ENCODE assay signal across 8 cellular contexts in genomic region chr6:35213824-35214756, GRCh38. TPM values are rescaled to one million over a fixed set of nuclear protein-coding genes. Genes with fewer than 3 reads are reported as not detected.
DNase-seq lines count a peak whose midpoint lies in the region; ATAC-seq and TF ChIP-seq lines count a peak whose summit lies in the region.

TSS of gene SCUBE3 (plus strand) at chr6:35213956. CDS start at chr6:35214419, 463 bp downstream.

- H3K4me3 ChIP-seq in A673 (ENCODE audit: low read depth, low read length, poor library complexity, severe bottlenecking): peak within 1 kb of the TSS; percentile 49
- H3K4me3 ChIP-seq in GM12864 (ENCODE audit: low read depth, low read length): peak within 1 kb of the TSS; percentile 24
- peak within 1 kb of the TSS; percentile 40 to 79 (median 60) for H3K4me3 ChIP-seq in dorsolateral prefrontal cortex
- H3K4me3 ChIP-seq in lower leg skin (ENCODE audit: low read depth, poor library complexity, severe bottlenecking): peak within 1 kb of the TSS; percentile 16
- peak within 1 kb of the TSS; percentile 59 to 90 for H3K4me3 ChIP-seq in tibial artery

- TF ChIP-seq CTCF in A673 (conservative IDR thresholded peaks at IDR 0.05; ENCODE audit: low read depth, low read length): no peak
- TF ChIP-seq CTCF in GM12864 (IDR thresholded peaks at IDR 0.05; ENCODE audit: low read depth, low read length, missing control alignments): no peak
- TF ChIP-seq CTCF in dorsolateral prefrontal cortex (IDR thresholded peaks at IDR 0.05 in 54 of 56, conservative IDR thresholded peaks at IDR 0.05 in 2 of 56; ENCODE audit: low read depth in 1 of 56, partially characterized antibody in 56 of 56): no peak
- no peak for TF ChIP-seq CTCF in lower leg skin (IDR thresholded peaks at IDR 0.05)
- no peak for TF ChIP-seq CTCF in tibial artery (IDR thresholded peaks at IDR 0.05)

- POLR2A ChIA-PET in A673 (lab: Charles Lee; ENCODE audit: low non-redundant PET): no interaction called here

- BruUV-seq in A673 (replicated peaks; lab: Mats Ljungman, UMichigan): no TSS peak

- 1% methylated on average over 46 to 65 of the region's 89 CpGs for WGBS in lower leg skin, 2 donors

- H3K27ac ChIP-seq in A673 (ENCODE audit: low read depth, low read length, poor library complexity, severe bottlenecking): no peak within 1 kb of the TSS
- H3K27ac ChIP-seq in dorsolateral prefrontal cortex: peak within 1 kb of the TSS in 3 of 59 donors; percentile 22 to 48 (median 30)
- peak within 1 kb of the TSS; percentile 88 to 89 for H3K27ac ChIP-seq in tibial artery

- H3K9me3 ChIP-seq in A673 (ENCODE audit: low read depth, low read length, poor library complexity, severe bottlenecking) (no peaks in the 10 kb centered on the region), tibial artery (no peaks in the 10 kb centered on the region)

- peak; percentile 59 for DNase-seq in A673 (ENCODE audit: low spot score)
- no peak for DNase-seq in GM12864 (ENCODE audit: low read depth)
- DNase-seq in dorsolateral prefrontal cortex: no peak
- DNase-seq in lower leg skin (ENCODE audit: low spot score in 2 of 2): no peak
- peak in 1 of 2 donors; percentile 36 for DNase-seq in tibial artery
- DNase-seq in effector CD4-positive, alpha-beta T cell: no peak

- TF ChIP-seq POLR2A in lower leg skin (IDR thresholded peaks at IDR 0.05): no peak

- no peak for ATAC-seq in GM18867 (IDR thresholded peaks at IDR 0.05; ENCODE audit: unreplicated experiment)

- intact Hi-C loops in A673 (cut with micrococcal nuclease; ENCODE audit: unreplicated experiment) (no loop called here), dorsolateral prefrontal cortex (cut with DNase I) (no loop called here), lower leg skin (cut with DNase I; ENCODE audit: low total_unique reads) (no loop called here), tibial artery (cut with DNase I; ENCODE audit: low total_unique reads) (no loop called here)

- no peaks in the 10 kb centered on the region for H3K36me3 ChIP-seq in A673 (ENCODE audit: insufficient read depth, low read length, poor library complexity, severe bottlenecking)
- no peaks in the 10 kb centered on the region for H3K36me3 ChIP-seq in tibial artery

- peaks cover 34% of the 10 kb centered on the region for H3K27me3 ChIP-seq in A673 (replicated peaks; ENCODE audit: insufficient read depth, low read depth, low read length, poor library complexity)
- H3K27me3 ChIP-seq in dorsolateral prefrontal cortex: peaks cover 0 to 29% (median 10%) of the 10 kb centered on the region in 45 donors
- no peaks in the 10 kb centered on the region for H3K27me3 ChIP-seq in tibial artery

- CTCF ChIA-PET in A673 (lab: Charles Lee): interaction anchor here (1.6 kb wide), 1 partner anchor 9 kb away, joined by 5 read pairs; no protein-coding TSS in a partner anchor

- no peaks in the 10 kb centered on the region for H3K4me1 ChIP-seq in A673 (ENCODE audit: insufficient read depth, low read length, poor library complexity, severe bottlenecking)
- peaks cover 3 to 51% (median 30%) of the 10 kb centered on the region in 4 donors for H3K4me1 ChIP-seq in tibial artery

TF ChIP-seq in PFSK-1, 5 proteins besides CTCF, POLR2A, EP300 and RAD21:
- no peak for TF ChIP-seq REST (IDR thresholded peaks at IDR 0.05; ENCODE audit: insufficient read depth in 1 of 2, low read depth in 2 of 2, low read length in 2 of 2)
- TF ChIP-seq FOXP2 (optimal IDR thresholded peaks at IDR 0.05; ENCODE audit: borderline replicate concordance, extremely low read depth, extremely low read length, insufficient read depth): peak; percentile 27
- no peak for TF ChIP-seq POLR2AphosphoS5 (IDR thresholded peaks at IDR 0.05; ENCODE audit: low read depth, low read length)
- no peak for TF ChIP-seq SIN3A (IDR thresholded peaks at IDR 0.05; ENCODE audit: borderline replicate concordance, insufficient read depth, low read length)

RNA-seq across cellular contexts. Expression of gene SCUBE3, which starts in this region (rescaled TPM):
- total RNA-seq in A673 (2021) (0.04 TPM in 1 of 2 replicates, not detected in the other), dorsolateral prefrontal cortex (1 to 10 TPM in 14 of 120 experiments, under 1 TPM in 104, not detected in 2; 0.07 to 3.3 (median 0.38) TPM), lower leg skin (under 1 TPM in 3 of 4 donors, not detected in 1; 0.13 to 0.91 (median 0.39) TPM)
- polyA plus RNA-seq in PFSK-1 (2012; ENCODE audit: insufficient read length, low read depth): 1.1 TPM

Comparison
In these comparisons a context has a peak if more than half of its experiments do, and no peak if none do; other contexts are left out.
1. Peak in DNase-seq and H3K4me3 ChIP-seq in A673; RNA of the gene not detected or under 1 TPM.
2. H3K4me3 ChIP-seq: peak in every context shown above with its lines; median percentile 74 in tibial artery; 60 in dorsolateral prefrontal cortex; 49 in A673; 24 in GM12864; 16 in lower leg skin.